In genomic region chr1:35298464-35298863, GRCh38 we compare ENCODE assay signal across 8 cellular contexts. TPM values are rescaled to one million over a fixed set of nuclear protein-coding genes. Genes with fewer than 3 reads are reported as not detected.
DNase-seq lines count a peak whose midpoint lies in the region; ATAC-seq and TF ChIP-seq lines count a peak whose summit lies in the region.

No MANE protein-coding gene starts in this region.

- no peak overlapping the region for H3K23ac ChIP-seq in mesendoderm (ENCODE audit: low read length)

- H3K36me3 Mint-ChIP-seq in T-helper 17 cell (ENCODE audit: low read depth): peaks cover 2% of the 10 kb centered on the region

- CTCF ChIA-PET in AG04450 (lab: Charles Lee): interaction anchor here (0.8 to 4.4 kb wide), 2 partner anchors 96 to 502 kb away, joined by 3 to 22 read pairs; no protein-coding TSS in a partner anchor

- H4K8ac ChIP-seq in mesendoderm (ENCODE audit: low read depth, low read length): no peak overlapping the region

- H3K27ac Mint-ChIP-seq in T-helper 17 cell: no peak overlapping the region

- TF ChIP-seq CTCF in AG04450 (IDR thresholded peaks at IDR 0.05; ENCODE audit: low read depth, low read length) (peak; percentile 53), lower leg skin (IDR thresholded peaks at IDR 0.05) (no peak)

- POLR2A ChIA-PET in AG04450 (lab: Yijun Ruan, JAX): no interaction called here

- no CpG with 5 or more reads among the region's 2 CpGs for WGBS in mesendoderm (ENCODE audit: extremely low coverage, insufficient coverage, low lambda C conversion rate)
- 14 to 24% methylated on average over 2 of the region's 2 CpGs for WGBS in lower leg skin, 2 donors

- no peaks in the 10 kb centered on the region for H3K4me1 ChIP-seq in mesendoderm (ENCODE audit: control insufficient read depth, low read depth, low read length)

- intact Hi-C loops in lower leg skin (cut with DNase I; ENCODE audit: low total_unique reads): no loop called here

- ATAC-seq in HG03342 (IDR thresholded peaks at IDR 0.05; ENCODE audit: unreplicated experiment): peak; percentile 65
- ATAC-seq in T-helper 17 cell: peak; percentile 80

- H4K5ac ChIP-seq in mesendoderm (ENCODE audit: low read length): no peak overlapping the region

- H3K56ac ChIP-seq in mesendoderm (ENCODE audit: low read length): no peak overlapping the region

- H3K79me1 ChIP-seq in mesendoderm (ENCODE audit: low read length): peaks cover 10% of the 10 kb centered on the region

- H3K4ac ChIP-seq in mesendoderm (ENCODE audit: low read depth, low read length): no peak overlapping the region

- H3K4me3 Mint-ChIP-seq in T-helper 17 cell: no peak overlapping the region

- H2BK15ac ChIP-seq in mesendoderm (replicated peaks; ENCODE audit: low read depth): no peak overlapping the region

- peaks cover 11% of the 10 kb centered on the region for H3K79me2 ChIP-seq in mesendoderm (ENCODE audit: control insufficient read depth, insufficient read depth, low read length)

- H3K4me3 ChIP-seq in AG04450 (ENCODE audit: low read depth, low read length): no peak overlapping the region
- H3K4me3 ChIP-seq in mesendoderm (ENCODE audit: low read length): no peak overlapping the region
- no peak overlapping the region for H3K4me3 ChIP-seq in lower leg skin (ENCODE audit: low read depth, poor library complexity, severe bottlenecking)

- H3K9ac ChIP-seq in mesendoderm (ENCODE audit: low read length): no peak overlapping the region

- H3K4me2 ChIP-seq in mesendoderm (ENCODE audit: low read length): no peak overlapping the region

- H3K27ac ChIP-seq in AG04450 (ENCODE audit: low read depth, low read length): no peak overlapping the region
- no peak overlapping the region for H3K27ac ChIP-seq in mesendoderm (ENCODE audit: low read depth, low read length)

- H3K18ac ChIP-seq in mesendoderm (ENCODE audit: low read length): no peak overlapping the region

- H2BK120ac ChIP-seq in mesendoderm (ENCODE audit: low read depth, low read length): no peak overlapping the region

- peaks cover 15% of the 10 kb centered on the region for H3K4me1 Mint-ChIP-seq in T-helper 17 cell

- H3K9me3 ChIP-seq in AG04450 (ENCODE audit: control insufficient read depth, insufficient read depth, low read length): no peaks in the 10 kb centered on the region
- no peaks in the 10 kb centered on the region for H3K9me3 ChIP-seq in T-helper 17 cell (ENCODE audit: control insufficient read depth, low read length, poor library complexity, severe bottlenecking)

- no peak for TF ChIP-seq POLR2A in lower leg skin (IDR thresholded peaks at IDR 0.05)

- no peak overlapping the region for H2AK5ac ChIP-seq in mesendoderm (ENCODE audit: low read length)

- no peaks in the 10 kb centered on the region for H3K36me3 ChIP-seq in mesendoderm (ENCODE audit: control insufficient read depth, insufficient read depth, low read length)

- DNase-seq in AG04450 (ENCODE audit: low read depth, low spot score) (no peak), EL (peak; percentile 46), T-helper 17 cell (no peak), mesendoderm (peak; percentile 77), lower leg skin (ENCODE audit: low spot score in 2 of 2) (no peak), NCI-H1436 (lab: John Stamatoyannopoulos, UW) (no peak)
- peak; percentile 7 for DNase-seq in effector CD4-positive, alpha-beta T cell

- H2BK5ac ChIP-seq in mesendoderm (ENCODE audit: low read length): no peak overlapping the region

- H3K27me3 Mint-ChIP-seq in T-helper 17 cell: no peaks in the 10 kb centered on the region

- H3K27me3 ChIP-seq in AG04450 (ENCODE audit: control insufficient read depth, insufficient read depth, low read length): no peaks in the 10 kb centered on the region
- no peaks in the 10 kb centered on the region for H3K27me3 ChIP-seq in mesendoderm (ENCODE audit: insufficient read depth, low read length, poor library complexity)

RNA-seq across cellular contexts. Expression of gene ZMYM4, which starts 30.0 kb away (rescaled TPM):
- 40.3 and 58.3 TPM in 2 replicates for polyA plus RNA-seq in AG04450 (2011; rRNA removed)
- 54.6 and 86.7 TPM in 2 replicates for polyA minus RNA-seq in AG04450 (2011; rRNA and poly(A)+ RNA removed)
- total RNA-seq in T-helper 17 cell (10 to 100 TPM; 32.0 to 37.3 TPM), lower leg skin (10 to 100 TPM; 12.7 to 20.0 (median 19.3) TPM)
- 37.2 TPM for polyA plus RNA-seq in mesendoderm (2013, experiment 1 of 2)
- polyA plus RNA-seq in mesendoderm (2013, experiment 2 of 2): 38.8 TPM

Comparison
In these comparisons a context has a peak if more than half of its experiments do, and no peak if none do; other contexts are left out.
1. DNase-seq: peak in EL (single experiment), effector CD4-positive, alpha-beta T cell (single experiment) and mesendoderm (single experiment); none in AG04450 (single experiment), T-helper 17 cell (0 of 3), lower leg skin (0 of 2) and NCI-H1436 (single experiment).